In the genomic region with DNA sequence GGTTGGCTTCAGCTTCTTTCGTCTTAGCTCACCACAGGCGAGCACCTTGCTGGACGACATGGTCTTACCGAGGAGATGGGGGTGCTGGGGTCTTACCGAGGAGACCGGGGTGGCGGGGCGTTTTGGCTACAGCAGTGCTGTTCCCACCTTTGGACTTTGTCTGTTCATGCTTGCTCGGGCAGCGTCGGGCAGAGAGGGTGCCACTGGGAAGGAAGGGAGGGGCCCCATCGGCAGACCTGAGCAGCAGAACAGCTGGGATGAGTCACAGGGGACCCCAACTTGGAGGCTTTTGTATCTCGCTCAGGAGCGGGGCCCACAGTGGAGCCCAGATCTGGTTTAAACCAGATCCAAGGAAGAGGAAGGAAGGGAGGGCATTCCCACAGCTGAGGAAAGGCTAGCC, we compare ENCODE assay signal across 16 cellular contexts.
A peak's percentile ranks its signal among the peaks of the same experiment; 100 is the strongest.
DNase-seq lines count a peak whose midpoint lies in the region; ATAC-seq, FAIRE-seq and TF ChIP-seq lines count a peak whose summit lies in the region.
"Had no signal": no experiment of that assay in that cellular context is flagged by ENCODE, and none has a peak within 500 bp of the region (broad histone marks: within the 10 kb centered on the region; RNA-seq: fewer than 3 reads in every experiment).

No MANE protein-coding gene starts in this region.

- no peaks in the 10 kb centered on the region for H3K79me2 ChIP-seq in HepG2 (ENCODE audit: insufficient read depth, low read length)

- no peak overlapping the region for H3K4me3 Mint-ChIP-seq in CD4-positive, alpha-beta T cell
- H3K4me3 Mint-ChIP-seq in WTC11 (no peak overlapping the region), memory B cell (no peak overlapping the region)
- H3K4me3 Mint-ChIP-seq: CD4-positive, alpha-beta memory T cell had no signal

- POLR2A ChIA-PET in CD4-positive, alpha-beta T cell (lab: Charles Lee) = no interaction called here
- POLR2A ChIA-PET in WTC11 (lab: Charles Lee) = interaction anchor here (0.5 kb wide), 1 partner anchor 88 kb away, joined by 6 read pairs; no protein-coding TSS in a partner anchor
- POLR2A ChIA-PET in HepG2 (lab: Yijun Ruan, JAX) = no interaction called here

- BruUV-seq in HepG2 (replicated peaks; lab: Mats Ljungman, UMichigan) = no TSS peak

- no peaks in the 10 kb centered on the region for H3K4me1 ChIP-seq in sigmoid colon
- no peaks in the 10 kb centered on the region for H3K4me1 ChIP-seq in HepG2 (ENCODE audit: insufficient read depth, low read length)

- no peak for TF ChIP-seq CTCF in CD4-positive, alpha-beta T cell (IDR thresholded peaks at IDR 0.05)
- TF ChIP-seq CTCF in WTC11 (IDR thresholded peaks at IDR 0.05) (no peak), sigmoid colon (IDR thresholded peaks at IDR 0.05) (no peak), HepG2 (CRISPR knock-in tag; IDR thresholded peaks at IDR 0.05) (no peak)

- in situ Hi-C loops in HepG2 (cut with HindIII; ENCODE audit: extremely low pct_ligation_motif_present, low pct_unique_long_range_greater_than_20kb) = no loop called here

- H3K36me3 Mint-ChIP-seq in CD4-positive, alpha-beta T cell (ENCODE audit: low read depth) = peaks cover 82% of the 10 kb centered on the region
- H3K36me3 Mint-ChIP-seq in WTC11 (peaks cover 49% of the 10 kb centered on the region), memory B cell (peaks cover 27% of the 10 kb centered on the region)

- no peaks in the 10 kb centered on the region for H4K20me1 ChIP-seq in HepG2 (ENCODE audit: insufficient read depth, low read length)

- H3K4me3 ChIP-seq in sigmoid colon = no peak overlapping the region
- H3K4me3 ChIP-seq in HepG2 (replicated peaks in 1 of 3; ENCODE audit: insufficient read depth in 1 of 3, low read depth in 2 of 3, low read length in 3 of 3) = no peak overlapping the region

- intact Hi-C loops in CD4-positive, alpha-beta T cell (cut with DNase I, micrococcal nuclease) = no loop called here
- intact Hi-C loops in sigmoid colon (cut with DNase I) (no loop called here), HepG2 (cut with micrococcal nuclease; ENCODE audit: unreplicated experiment) (no loop called here)

- H3K4me1 Mint-ChIP-seq in CD4-positive, alpha-beta T cell (ENCODE audit: low read depth) = peaks cover 5% of the 10 kb centered on the region
- peaks cover 5% of the 10 kb centered on the region for H3K4me1 Mint-ChIP-seq in WTC11
- H3K4me1 Mint-ChIP-seq in memory B cell = peaks cover 2% of the 10 kb centered on the region

- TF ChIP-seq EP300 in sigmoid colon (IDR thresholded peaks at IDR 0.05) = no peak
- TF ChIP-seq EP300 in HepG2 (IDR thresholded peaks at IDR 0.05; ENCODE audit: low read depth in 2 of 2, low read length in 2 of 2) = no peak
- TF ChIP-seq EP300 in HepG2 (CRISPR knock-in tag; IDR thresholded peaks at IDR 0.05; ENCODE audit: borderline replicate concordance) = no peak

- H3K27ac Mint-ChIP-seq in CD4-positive, alpha-beta T cell = no peak overlapping the region
- peak overlapping the region; percentile 90 for H3K27ac Mint-ChIP-seq in WTC11
- H3K27ac Mint-ChIP-seq in memory B cell = peak overlapping the region; percentile 70

- no peak for TF ChIP-seq POLR2A in sigmoid colon (IDR thresholded peaks at IDR 0.05)
- no peak for TF ChIP-seq POLR2A in HepG2 (IDR thresholded peaks at IDR 0.05; ENCODE audit: insufficient read depth in 1 of 2, low read depth in 2 of 2, low read length in 2 of 2)

- H3K4me2 ChIP-seq in HepG2 (ENCODE audit: low read depth, low read length) = no peak overlapping the region

- H3K27ac ChIP-seq in CD4-positive, alpha-beta T cell (ENCODE audit: low read depth, low read length) = peak overlapping the region; percentile 7
- no peak overlapping the region for H3K27ac ChIP-seq in sigmoid colon
- no peak overlapping the region for H3K27ac ChIP-seq in HepG2 (ENCODE audit: extremely low read length, insufficient read depth, low read length)
- H3K27ac ChIP-seq in caudate nucleus (ENCODE audit: low read depth, low read length) = no peak overlapping the region

- H3K27me3 Mint-ChIP-seq in CD4-positive, alpha-beta T cell = no peaks in the 10 kb centered on the region
- no peaks in the 10 kb centered on the region for H3K27me3 Mint-ChIP-seq in WTC11 (ENCODE audit: low read depth)
- H3K27me3 Mint-ChIP-seq in memory B cell = no peaks in the 10 kb centered on the region
- H3K27me3 Mint-ChIP-seq: CD4-positive, alpha-beta memory T cell had no signal

- H3K27me3 ChIP-seq in CD4-positive, alpha-beta T cell (ENCODE audit: control insufficient read depth, insufficient read depth, low read length) = no peaks in the 10 kb centered on the region
- H3K27me3 ChIP-seq in sigmoid colon = no peaks in the 10 kb centered on the region
- no peaks in the 10 kb centered on the region for H3K27me3 ChIP-seq in HepG2 (ENCODE audit: control insufficient read depth in 1 of 2, insufficient read depth in 2 of 2, low read length in 2 of 2)

- no peak for ATAC-seq in CD4-positive, alpha-beta T cell (ENCODE audit: poor library complexity)
- no peak for ATAC-seq in WTC11
- no peak for ATAC-seq in memory B cell (ENCODE audit: low read depth)
- no peak for ATAC-seq in HepG2

- peaks cover 0 to 79% (median 33%) of the 10 kb centered on the region in 4 donors for H3K36me3 ChIP-seq in sigmoid colon
- H3K36me3 ChIP-seq in HepG2 (replicated peaks in 1 of 2; ENCODE audit: control insufficient read depth in 1 of 2, insufficient read depth in 2 of 2, low read length in 2 of 2) = peaks cover 15 to 50% of the 10 kb centered on the region in 2 experiments; a peak in 4 of 5 replicates

- WGBS in sigmoid colon, 2 donors = 81 to 89% methylated on average over 14 of the region's 14 CpGs
- WGBS in HepG2 (ENCODE audit: low lambda C conversion rate) = 88% methylated on average over 14 of the region's 14 CpGs

- peaks cover 4% of the 10 kb centered on the region for H3K9me3 ChIP-seq in CD4-positive, alpha-beta T cell (ENCODE audit: control insufficient read depth, low read length)
- H3K9me3 ChIP-seq in sigmoid colon (no peaks in the 10 kb centered on the region), HepG2 (ENCODE audit: low read length) (no peaks in the 10 kb centered on the region)

- H2AFZ ChIP-seq in HepG2 (ENCODE audit: low read length) = no peak overlapping the region

- no peak overlapping the region for H3K9ac ChIP-seq in HepG2 (ENCODE audit: insufficient read depth, low read depth, low read length)

- no peak for TF ChIP-seq RAD21 in HepG2 (CRISPR knock-in tag; IDR thresholded peaks at IDR 0.05)

- CTCF ChIA-PET in CD4-positive, alpha-beta T cell (lab: Charles Lee) = no interaction called here
- CTCF ChIA-PET in WTC11 (lab: Charles Lee) (interaction anchor here (0.8 to 1.8 kb wide), 4 partner anchors 8 to 189 kb away, joined by 3 to 34 read pairs (median 8); no protein-coding TSS in a partner anchor), HepG2 (lab: Yijun Ruan, JAX; ENCODE audit: low intra/inter-chr PET ratio, low total read pairs) (no interaction called here)

- no peak for DNase-seq in CD4-positive, alpha-beta T cell
- no peak for DNase-seq in WTC11 (ENCODE audit: low spot score)
- DNase-seq in memory B cell (ENCODE audit: low spot score in 2 of 2) = no peak
- DNase-seq in sigmoid colon = peak; percentile 32
- no peak for DNase-seq in HUDEP-2 (lab: John Stamatoyannopoulos, UW; ENCODE audit: unreplicated experiment in 76 of 76)
- DNase-seq in HepG2 (ENCODE audit: low spot score) = no peak
- no peak for DNase-seq in caudate nucleus (lab: John Stamatoyannopoulos, UW)
- DNase-seq: ACHN; C1 segment of cervical spinal cord; CD4-positive, alpha-beta memory T cell; DMS153; DMS79 treated with DMSO at 0.1 percent for 48 hours; EL had no signal

- FAIRE-seq in HepG2 (lab: Jason Lieb, UNC) = no peak
- FAIRE-seq: G401.6, GM12892, H54 had no signal

- H3K9me3 Mint-ChIP-seq in CD4-positive, alpha-beta T cell = no peaks in the 10 kb centered on the region
- H3K9me3 Mint-ChIP-seq in WTC11 (peaks cover 13% of the 10 kb centered on the region), memory B cell (peaks cover 7% of the 10 kb centered on the region)

TF ChIP-seq in WTC11, 78 proteins besides CTCF, POLR2A, EP300 and RAD21 (continues in another document):
- TF ChIP-seq TEAD4 (CRISPR knock-in tag; IDR thresholded peaks at IDR 0.05) = no peak

TF ChIP-seq in HepG2, 621 proteins besides CTCF, POLR2A, EP300 and RAD21:
- TF ChIP-seq ZNF841 (CRISPR knock-in tag; IDR thresholded peaks at IDR 0.05; ENCODE audit: borderline replicate concordance) = no peak
- no peak for TF ChIP-seq ZMYM2 (CRISPR knock-in tag; IDR thresholded peaks at IDR 0.05)
- TF ChIP-seq NBN (conservative IDR thresholded peaks at IDR 0.05) = no peak
- no peak for TF ChIP-seq RBAK (CRISPR knock-in tag; IDR thresholded peaks at IDR 0.05)
- no peak for TF ChIP-seq SIX1 (CRISPR knock-in tag; IDR thresholded peaks at IDR 0.05; ENCODE audit: borderline replicate concordance)
- no peak for TF ChIP-seq REPIN1 (CRISPR knock-in tag; IDR thresholded peaks at IDR 0.05; ENCODE audit: borderline replicate concordance, low read depth)
- no peak for TF ChIP-seq KLF13 (CRISPR knock-in tag; IDR thresholded peaks at IDR 0.05)
- TF ChIP-seq, protein P1, sequence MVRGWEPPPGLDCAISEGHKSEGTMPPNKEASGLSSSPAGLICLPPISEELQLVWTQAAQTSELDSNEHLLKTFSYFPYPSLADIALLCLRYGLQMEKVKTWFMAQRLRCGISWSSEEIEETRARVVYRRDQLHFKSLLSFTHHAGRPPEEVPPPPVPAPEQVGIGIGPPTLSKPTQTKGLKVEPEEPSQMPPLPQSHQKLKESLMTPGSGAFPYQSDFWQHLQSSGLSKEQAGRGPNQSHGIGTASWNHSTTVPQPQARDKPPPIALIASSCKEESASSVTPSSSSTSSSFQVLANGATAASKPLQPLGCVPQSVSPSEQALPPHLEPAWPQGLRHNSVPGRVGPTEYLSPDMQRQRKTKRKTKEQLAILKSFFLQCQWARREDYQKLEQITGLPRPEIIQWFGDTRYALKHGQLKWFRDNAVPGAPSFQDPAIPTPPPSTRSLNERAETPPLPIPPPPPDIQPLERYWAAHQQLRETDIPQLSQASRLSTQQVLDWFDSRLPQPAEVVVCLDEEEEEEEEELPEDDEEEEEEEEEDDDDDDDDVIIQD (CRISPR knock-in tag; IDR thresholded peaks at IDR 0.05; ENCODE audit: low read depth) = no peak
- no peak for TF ChIP-seq ZNF678 (CRISPR knock-in tag; IDR thresholded peaks at IDR 0.05)
- no peak for TF ChIP-seq ZNF224 (CRISPR knock-in tag; IDR thresholded peaks at IDR 0.05)
- TF ChIP-seq ZNF615 (CRISPR knock-in tag; IDR thresholded peaks at IDR 0.05; ENCODE audit: borderline replicate concordance) = no peak
- TF ChIP-seq BRD4 (CRISPR knock-in tag; IDR thresholded peaks at IDR 0.05) = no peak
TF ChIP-seq in HepG2: peak in this region for 0.
